ENCODE assay signal across 29 cellular contexts in genomic region chr11:85558411-85558810, GRCh38.
"Had no signal": no experiment of that assay in that cellular context is flagged by ENCODE, and none has a peak within 500 bp of the region (broad histone marks: within the 10 kb centered on the region; RNA-seq: fewer than 3 reads in every experiment).

No MANE protein-coding gene starts in this region.

- FAIRE-seq: urothelium cell line had no signal

- H3K36me3 ChIP-seq: stomach, suprapubic skin, thoracic aorta, thyroid gland, tibial artery, tibial nerve, transverse colon, upper lobe of left lung, upper lobe of right lung, uterus, vagina had no signal

- H3K27ac Mint-ChIP-seq: stimulated activated effector memory CD8-positive, alpha-beta T cell treated with anti-CD3 and anti-CD28 coated beads, Interleukin-12 subunit alpha, Interleukin-12 subunit beta, amount 100 ng/mL, for 72 hours; stimulated activated memory B cell treated with anti-CD40 and anti-IgM and Interleukin-4, amounts not matched to agents 10 μg/mL and 1 μg/mL and 100 μg/mL, for 72 hours; stimulated activated naive B cell treated with anti-CD40 and anti-IgM and Interleukin-4, amounts not matched to agents 10 μg/mL and 1 μg/mL and 100 μg/mL, for 72 hours; stimulated activated naive CD8-positive, alpha-beta T cell treated with anti-CD3 and anti-CD28 coated beads, Interleukin-15, amount 100 ng/mL, for 72 hours; stimulated activated naive CD8-positive, alpha-beta T cell treated with anti-CD3 and anti-CD28 coated beads, Interleukin-15, Interleukin-2, amounts not matched to agents 100 ng/mL and 50 ng/mL, for 24 hours; type B pancreatic cell had no signal

- H3K4me1 ChIP-seq: stomach, suprapubic skin, testis, thyroid gland, tibial artery, tibial nerve, transverse colon, upper lobe of left lung, upper lobe of right lung, uterus, vagina had no signal

- H3K36me3 Mint-ChIP-seq: stimulated activated effector memory CD8-positive, alpha-beta T cell treated with anti-CD3 and anti-CD28 coated beads, Interleukin-12 subunit alpha, Interleukin-12 subunit beta, amount 100 ng/mL, for 72 hours; stimulated activated memory B cell treated with anti-CD40 and anti-IgM and Interleukin-4, amounts not matched to agents 10 μg/mL and 1 μg/mL and 100 μg/mL, for 72 hours; stimulated activated naive B cell treated with anti-CD40 and anti-IgM and Interleukin-4, amounts not matched to agents 10 μg/mL and 1 μg/mL and 100 μg/mL, for 72 hours; type B pancreatic cell had no signal

- H3K27me3 ChIP-seq: stomach, suprapubic skin, testis, thyroid gland, tibial artery, tibial nerve, transverse colon, upper lobe of left lung, upper lobe of right lung, uterus, vagina had no signal

- ATAC-seq: stimulated activated effector memory CD8-positive, alpha-beta T cell treated with anti-CD3 and anti-CD28 coated beads, Interleukin-12 subunit alpha, Interleukin-12 subunit beta, amount 100 ng/mL, for 72 hours; stimulated activated memory B cell treated with anti-CD40 and anti-IgM and Interleukin-4, amounts not matched to agents 10 μg/mL and 1 μg/mL and 100 μg/mL, for 72 hours; stimulated activated naive B cell treated with anti-CD40 and anti-IgM and Interleukin-4, amounts not matched to agents 10 μg/mL and 1 μg/mL and 100 μg/mL, for 72 hours; stimulated activated naive CD8-positive, alpha-beta T cell treated with anti-CD3 and anti-CD28 coated beads, Interleukin-15, amount 100 ng/mL, for 72 hours; stimulated activated naive CD8-positive, alpha-beta T cell treated with anti-CD3 and anti-CD28 coated beads, Interleukin-15, Interleukin-2, amounts not matched to agents 100 U/mL and 50 U/mL, for 24 hours; upper lobe of right lung had no signal

- H3K27me3 Mint-ChIP-seq: stimulated activated memory B cell treated with anti-CD40 and anti-IgM and Interleukin-4, amounts not matched to agents 10 μg/mL and 1 μg/mL and 100 μg/mL, for 72 hours; stimulated activated naive B cell treated with anti-CD40 and anti-IgM and Interleukin-4, amounts not matched to agents 10 μg/mL and 1 μg/mL and 100 μg/mL, for 72 hours; stimulated activated naive CD8-positive, alpha-beta T cell treated with anti-CD3 and anti-CD28 coated beads, Interleukin-15, amount 100 ng/mL, for 72 hours; stimulated activated naive CD8-positive, alpha-beta T cell treated with anti-CD3 and anti-CD28 coated beads, Interleukin-15, Interleukin-2, amounts not matched to agents 100 ng/mL and 50 ng/mL, for 24 hours; type B pancreatic cell had no signal

- H3K4me3 ChIP-seq: stomach, suprapubic skin, testis, thoracic aorta, thyroid gland, tibial artery, tibial nerve, transverse colon, upper lobe of left lung, upper lobe of right lung, uterus, vagina had no signal

- DNase-seq: stimulated activated CD4-positive, alpha-beta T cell treated with anti-CD3 and anti-CD28 coated beads, Interleukin-2, amount 100 ng/mL, for 48 hours; stimulated activated CD4-positive, alpha-beta T cell treated with anti-CD3 and anti-CD28 coated beads, Interleukin-4, amount 100 ng/mL, for 1 hour; stimulated activated CD4-positive, alpha-beta T cell treated with anti-CD3 and anti-CD28 coated beads, Interleukin-4, amount 100 ng/mL, for 24 hours; stimulated activated CD4-positive, alpha-beta T cell treated with anti-CD3 and anti-CD28 coated beads, Interleukin-4, amount 100 ng/mL, for 4 hours; stimulated activated CD8-positive, alpha-beta memory T cell treated with anti-CD3 and anti-CD28 coated beads, Interleukin-4, amount 100 ng/mL, for 48 hours; stimulated activated naive B cell treated with anti-CD40 and anti-IgM and Interleukin-4, amounts not matched to agents 10 μg/mL and 1 μg/mL and 100 μg/mL, for 72 hours; stimulated activated naive CD4-positive, alpha-beta T cell; stimulated activated naive CD4-positive, alpha-beta T cell treated with Interleukin-2 at 50 U/mL for 16 hours; stimulated activated naive CD8-positive, alpha-beta T cell treated with anti-CD3 and anti-CD28 coated beads, Interleukin-15, amount 100 ng/mL, for 72 hours; stimulated activated naive CD8-positive, alpha-beta T cell treated with anti-CD3 and anti-CD28 coated beads, Interleukin-15, Interleukin-2, amounts not matched to agents 100 U/mL and 50 U/mL, for 24 hours; stomach; substantia nigra; testis; thyroid gland; tibial artery; transverse colon; trophoblast cell; upper lobe of left lung; upper lobe of right lung; uterus had no signal

- H3K4me1 Mint-ChIP-seq: stimulated activated effector memory CD8-positive, alpha-beta T cell treated with anti-CD3 and anti-CD28 coated beads, Interleukin-12 subunit alpha, Interleukin-12 subunit beta, amount 100 ng/mL, for 72 hours; stimulated activated memory B cell treated with anti-CD40 and anti-IgM and Interleukin-4, amounts not matched to agents 10 μg/mL and 1 μg/mL and 100 μg/mL, for 72 hours; stimulated activated naive B cell treated with anti-CD40 and anti-IgM and Interleukin-4, amounts not matched to agents 10 μg/mL and 1 μg/mL and 100 μg/mL, for 72 hours; stimulated activated naive CD8-positive, alpha-beta T cell treated with anti-CD3 and anti-CD28 coated beads, Interleukin-15, amount 100 ng/mL, for 72 hours had no signal

- H3K9me3 ChIP-seq: suprapubic skin, testis, thyroid gland, transverse colon, upper lobe of left lung, upper lobe of right lung, uterus, vagina had no signal

- H3K4me3 Mint-ChIP-seq: stimulated activated effector memory CD8-positive, alpha-beta T cell treated with anti-CD3 and anti-CD28 coated beads, Interleukin-12 subunit alpha, Interleukin-12 subunit beta, amount 100 ng/mL, for 72 hours; stimulated activated memory B cell treated with anti-CD40 and anti-IgM and Interleukin-4, amounts not matched to agents 10 μg/mL and 1 μg/mL and 100 μg/mL, for 72 hours; stimulated activated naive B cell treated with anti-CD40 and anti-IgM and Interleukin-4, amounts not matched to agents 10 μg/mL and 1 μg/mL and 100 μg/mL, for 72 hours; stimulated activated naive CD8-positive, alpha-beta T cell treated with anti-CD3 and anti-CD28 coated beads, Interleukin-15, amount 100 ng/mL, for 72 hours; stimulated activated naive CD8-positive, alpha-beta T cell treated with anti-CD3 and anti-CD28 coated beads, Interleukin-15, Interleukin-2, amounts not matched to agents 100 ng/mL and 50 ng/mL, for 24 hours; type B pancreatic cell had no signal

- H3K9me3 Mint-ChIP-seq: stimulated activated memory B cell treated with anti-CD40 and anti-IgM and Interleukin-4, amounts not matched to agents 10 μg/mL and 1 μg/mL and 100 μg/mL, for 72 hours; stimulated activated naive CD8-positive, alpha-beta T cell treated with anti-CD3 and anti-CD28 coated beads, Interleukin-15, amount 100 ng/mL, for 72 hours; stimulated activated naive CD8-positive, alpha-beta T cell treated with anti-CD3 and anti-CD28 coated beads, Interleukin-15, Interleukin-2, amounts not matched to agents 100 ng/mL and 50 ng/mL, for 24 hours; type B pancreatic cell had no signal

- H3K27ac ChIP-seq: stomach, suprapubic skin, testis, thoracic aorta, thyroid gland, tibial artery, tibial nerve, transverse colon, upper lobe of left lung, upper lobe of right lung, uterus, vagina had no signal
